In genomic region chr2:104977958-104978357, GRCh38 we compare ENCODE assay signal across 18 cellular contexts. TPM values are rescaled to one million over a fixed set of nuclear protein-coding genes. Genes with fewer than 3 reads are reported as not detected.
DNase-seq lines count a peak whose midpoint lies in the region; ATAC-seq, FAIRE-seq and TF ChIP-seq lines count a peak whose summit lies in the region.
"Had no signal": no experiment of that assay in that cellular context is flagged by ENCODE, and none has a peak within 500 bp of the region (broad histone marks: within the 10 kb centered on the region; RNA-seq: fewer than 3 reads in every experiment).

No MANE protein-coding gene starts in this region.

- H3K4me1 ChIP-seq in mammary epithelial cell (ENCODE audit: insufficient read depth, low read length), result no peaks in the 10 kb centered on the region
- H3K4me1 ChIP-seq in OCI-LY7 (ENCODE audit: insufficient read depth, low read length, poor library complexity, severe bottlenecking), result peaks cover 33% of the 10 kb centered on the region
- H3K4me1 ChIP-seq: Caco-2 had no signal

- in situ Hi-C loops in mammary epithelial cell (cut with MboI; ENCODE audit: low sequenced_read_pairs in 2 of 2), result no loop called here

- H3K4me3 Mint-ChIP-seq in MCF 10A (ENCODE audit: unreplicated experiment), result no peak overlapping the region
- H3K4me3 Mint-ChIP-seq in stimulated activated memory B cell treated with anti-CD40 and anti-IgM and Interleukin-4, amounts not matched to agents 10 μg/mL and 1 μg/mL and 100 μg/mL, for 72 hours, result no peak overlapping the region
- H3K4me3 Mint-ChIP-seq: CD8-positive, alpha-beta memory T cell had no signal

- H3K27me3 ChIP-seq in mammary epithelial cell (ENCODE audit: insufficient read depth, low read length), result no peaks in the 10 kb centered on the region
- H3K27me3 ChIP-seq in bronchial epithelial cell (ENCODE audit: control insufficient read depth, insufficient read depth, low read length), result no peaks in the 10 kb centered on the region

- POLR2A ChIA-PET in MCF 10A (lab: Yijun Ruan, JAX), result no interaction called here
- POLR2A ChIA-PET in OCI-LY7 (lab: Charles Lee), result interaction anchor here (0.6 to 1.3 kb wide), 4 partner anchors 10 to 457 kb away, joined by 3 to 7 read pairs (median 4); partner anchors contain the start of gene MRPS9

- FAIRE-seq in bronchial epithelial cell (lab: Jason Lieb, UNC), result no peak
- FAIRE-seq: H54 had no signal

- dilution Hi-C loops in mammary epithelial cell (cut with HindIII; ENCODE audit: low sequenced_read_pairs), result no loop called here

- H3K9me3 Mint-ChIP-seq in MCF 10A (ENCODE audit: unreplicated experiment), result no peaks in the 10 kb centered on the region
- peaks cover 3% of the 10 kb centered on the region for H3K9me3 Mint-ChIP-seq in stimulated activated memory B cell treated with anti-CD40 and anti-IgM and Interleukin-4, amounts not matched to agents 10 μg/mL and 1 μg/mL and 100 μg/mL, for 72 hours
- H3K9me3 Mint-ChIP-seq: CD8-positive, alpha-beta memory T cell had no signal

- BruUV-seq in MCF 10A (replicated peaks; lab: Mats Ljungman, UMichigan), result no TSS peak
- no TSS peak for BruUV-seq in mammary epithelial cell (replicated peaks; lab: Mats Ljungman, UMichigan)
- no TSS peak for BruUV-seq in OCI-LY7 (replicated peaks; lab: Mats Ljungman, UMichigan)

- no peaks in the 10 kb centered on the region for H3K4me1 Mint-ChIP-seq in MCF 10A (ENCODE audit: insufficient read depth, unreplicated experiment)
- H3K4me1 Mint-ChIP-seq in stimulated activated memory B cell treated with anti-CD40 and anti-IgM and Interleukin-4, amounts not matched to agents 10 μg/mL and 1 μg/mL and 100 μg/mL, for 72 hours, result peaks cover 31% of the 10 kb centered on the region

- CTCF ChIA-PET in MCF 10A (lab: Yijun Ruan, JAX), result no interaction called here
- CTCF ChIA-PET in mammary epithelial cell (lab: Charles Lee; ENCODE audit: low non-redundant PET), result no interaction called here
- CTCF ChIA-PET in OCI-LY7 (lab: Charles Lee; ENCODE audit: unreplicated experiment), result no interaction called here

- H3K27ac Mint-ChIP-seq in MCF 10A (ENCODE audit: low read depth, unreplicated experiment), result no peak overlapping the region
- H3K27ac Mint-ChIP-seq in stimulated activated memory B cell treated with anti-CD40 and anti-IgM and Interleukin-4, amounts not matched to agents 10 μg/mL and 1 μg/mL and 100 μg/mL, for 72 hours, result peak overlapping the region; percentile 48
- H3K27ac Mint-ChIP-seq: CD8-positive, alpha-beta memory T cell had no signal

- H3K36me3 Mint-ChIP-seq in MCF 10A (ENCODE audit: insufficient read depth, unreplicated experiment), result no peaks in the 10 kb centered on the region
- no peaks in the 10 kb centered on the region for H3K36me3 Mint-ChIP-seq in stimulated activated memory B cell treated with anti-CD40 and anti-IgM and Interleukin-4, amounts not matched to agents 10 μg/mL and 1 μg/mL and 100 μg/mL, for 72 hours

- H3K9me2 ChIP-seq in OCI-LY7 (ENCODE audit: insufficient read depth, low read length), result no peaks in the 10 kb centered on the region

- DNase-seq in MCF 10A (ENCODE audit: unreplicated experiment) (peak; percentile 1), mammary epithelial cell (no peak), OCI-LY7 (ENCODE audit: low spot score) (no peak), bronchial epithelial cell (ENCODE audit: low read depth) (peak; percentile 80), CD1c-positive myeloid dendritic cell (ENCODE audit: extremely low spot score) (no peak)
- DNase-seq: 8988T; AML-193; Caco-2; CD8-positive, alpha-beta memory T cell; DND-41; GF-D8 had no signal

- H3K4me2 ChIP-seq in mammary epithelial cell (ENCODE audit: insufficient read depth, low read depth, low read length), result no peak overlapping the region
- H3K4me2 ChIP-seq in OCI-LY7 (ENCODE audit: low read length), result peak overlapping the region; percentile 76

- H3K27ac ChIP-seq in mammary epithelial cell (ENCODE audit: insufficient read depth, low read depth, low read length) (no peak overlapping the region), OCI-LY7 (ENCODE audit: low read depth, low read length, poor library complexity, severe bottlenecking) (peak overlapping the region; percentile 96)
- H3K27ac ChIP-seq: C4-2B, HL-60 had no signal

- H3K36me3 ChIP-seq in mammary epithelial cell (ENCODE audit: insufficient read depth, low read length), result no peaks in the 10 kb centered on the region
- no peaks in the 10 kb centered on the region for H3K36me3 ChIP-seq in OCI-LY7 (ENCODE audit: insufficient read depth, low read length)
- H3K36me3 ChIP-seq in bronchial epithelial cell (ENCODE audit: control insufficient read depth, insufficient read depth, low read length), result no peaks in the 10 kb centered on the region

- no peaks in the 10 kb centered on the region for H3K27me3 Mint-ChIP-seq in MCF 10A (ENCODE audit: insufficient read depth, unreplicated experiment)
- H3K27me3 Mint-ChIP-seq in stimulated activated memory B cell treated with anti-CD40 and anti-IgM and Interleukin-4, amounts not matched to agents 10 μg/mL and 1 μg/mL and 100 μg/mL, for 72 hours, result no peaks in the 10 kb centered on the region

- intact Hi-C loops in MCF 10A (cut with micrococcal nuclease) (no loop called here), mammary epithelial cell (cut with micrococcal nuclease) (no loop called here), OCI-LY7 (cut with micrococcal nuclease; ENCODE audit: unreplicated experiment) (loop anchor here (2.0 to 5.0 kb wide), 4 partner anchors 39 to 125 kb away; no protein-coding TSS in a partner anchor)

- no peaks in the 10 kb centered on the region for H3K79me2 ChIP-seq in mammary epithelial cell (ENCODE audit: insufficient read depth, low read length)
- H3K79me2 ChIP-seq in OCI-LY7 (ENCODE audit: insufficient read depth, low read depth, low read length), result no peaks in the 10 kb centered on the region

- 64% methylated on average over 1 of the region's 1 CpG for WGBS in mammary epithelial cell (ENCODE audit: low coverage, missing lambda C conversion rate)

- H4K20me1 ChIP-seq in mammary epithelial cell (ENCODE audit: insufficient read depth, low read length), result no peaks in the 10 kb centered on the region
- H4K20me1 ChIP-seq in OCI-LY7 (ENCODE audit: insufficient read depth, low read length), result no peaks in the 10 kb centered on the region

- H3K9me3 ChIP-seq in mammary epithelial cell (replicated peaks; ENCODE audit: insufficient read depth, low read length) (no peaks in the 10 kb centered on the region), OCI-LY7 (ENCODE audit: low read length) (no peaks in the 10 kb centered on the region)
- H3K9me3 ChIP-seq: Caco-2 had no signal

- H3K4me3 ChIP-seq in mammary epithelial cell (replicated peaks in 1 of 3; ENCODE audit: insufficient read depth in 1 of 3, low read depth in 2 of 3, low read length in 3 of 3) (no peak overlapping the region), OCI-LY7 (ENCODE audit: low read depth, low read length, poor library complexity, severe bottlenecking) (peak overlapping the region; percentile 59), bronchial epithelial cell (ENCODE audit: low read depth, low read length) (no peak overlapping the region)

- TF ChIP-seq CTCF in MCF 10A (IDR thresholded peaks at IDR 0.05; ENCODE audit: unreplicated experiment) (no peak), mammary epithelial cell (conservative IDR thresholded peaks at IDR 0.05 in 1 of 2, IDR thresholded peaks at IDR 0.05 in 1 of 2; ENCODE audit: extremely low read depth in 1 of 2, insufficient read depth in 1 of 2, low read depth in 1 of 2, low read length in 2 of 2) (no peak), OCI-LY7 (conservative IDR thresholded peaks at IDR 0.05; ENCODE audit: low read length) (no peak), bronchial epithelial cell (IDR thresholded peaks at IDR 0.05; ENCODE audit: insufficient read depth, low read length, severe bottlenecking) (no peak)

- H3K9ac ChIP-seq in mammary epithelial cell (ENCODE audit: insufficient read depth, low read length), result no peak overlapping the region

- no peak overlapping the region for H2AFZ ChIP-seq in mammary epithelial cell (ENCODE audit: low read depth, low read length)
- peak overlapping the region; percentile 83; the same call in 1 of the 2 replicates for H2AFZ ChIP-seq in OCI-LY7 (ENCODE audit: low read length)

- no peak for ATAC-seq in stimulated activated memory B cell treated with anti-CD40 and anti-IgM and Interleukin-4, amounts not matched to agents 10 μg/mL and 1 μg/mL and 100 μg/mL, for 72 hours
- ATAC-seq in HG03095 (IDR thresholded peaks at IDR 0.05; ENCODE audit: unreplicated experiment), result no peak
- ATAC-seq in GM18870 (IDR thresholded peaks at IDR 0.05; ENCODE audit: unreplicated experiment), result no peak
- ATAC-seq: HCT116 had no signal

RNA-seq across cellular contexts. Expression of gene MRPS9, which starts 59.9 kb away (rescaled TPM):
- total RNA-seq in MCF 10A (2022), result 30.4 and 40.0 TPM in 2 replicates
- total RNA-seq in mammary epithelial cell, result 10 to 100 TPM; 12.8 to 27.3 TPM
- 27.1 TPM for polyA plus RNA-seq in mammary epithelial cell
- polyA minus RNA-seq in mammary epithelial cell, result 7.9 TPM
- total RNA-seq in OCI-LY7 (2014; rRNA removed; shearing (Covaris generic)), result 25.9 and 32.1 TPM in 2 replicates
- 41.1 and 42.6 TPM in 2 replicates for total RNA-seq in OCI-LY7 (2022)
- total RNA-seq in bronchial epithelial cell, result 24.5 and 35.6 TPM in 2 replicates

Comparison
In these comparisons a context has a peak if more than half of its experiments do, and no peak if none do; other contexts are left out.
1. DNase-seq: peak in MCF 10A (single experiment) and bronchial epithelial cell (single experiment); none in mammary epithelial cell (single experiment), OCI-LY7 (single experiment) and CD1c-positive myeloid dendritic cell (single experiment).